In genomic region chr6:135128268-135128914, GRCh38 we compare ENCODE assay signal across 7 cellular contexts. TPM values are rescaled to one million over a fixed set of nuclear protein-coding genes. Genes with fewer than 3 reads are reported as not detected.
A peak's percentile ranks its signal among the peaks of the same experiment; 100 is the strongest.
DNase-seq lines count a peak whose midpoint lies in the region; ATAC-seq lines count a peak whose summit lies in the region.

No MANE protein-coding gene starts in this region.

- H3K4me1 ChIP-seq in right cardiac atrium (ENCODE audit: control insufficient read depth, insufficient read depth, low read length), result no peaks in the 10 kb centered on the region

- peak; percentile 98 for ATAC-seq in GM21447 (IDR thresholded peaks at IDR 0.05; ENCODE audit: unreplicated experiment)
- no peak for ATAC-seq in right cardiac atrium

- H3K27ac ChIP-seq in right cardiac atrium (ENCODE audit: low read length), result no peak overlapping the region

- no peaks in the 10 kb centered on the region for H3K27me3 ChIP-seq in right cardiac atrium (ENCODE audit: control insufficient read depth, insufficient read depth)

- H3K4me3 ChIP-seq in Jurkat, Clone E6-1 (ENCODE audit: low read length), result no peak overlapping the region; the same call in 1 of the 2 replicates
- no peak overlapping the region for H3K4me3 ChIP-seq in right cardiac atrium (ENCODE audit: low read length)

- peak; percentile 86 for DNase-seq in Jurkat, Clone E6-1 (ENCODE audit: low read depth, low spot score)
- peak; percentile 34 for DNase-seq in activated T-helper 9 cell treated with anti-CD3 and anti-CD28 coated beads, Interleukin-2, amount 50 U/mL, for 16 hours (ENCODE audit: low read depth)
- DNase-seq in stimulated activated CD8-positive, alpha-beta memory T cell treated with anti-CD3 and anti-CD28 coated beads, Interleukin-2, amount 100 ng/mL, for 1 hour (ENCODE audit: low read depth in 2 of 2), result peak; percentile 18 to 30
- DNase-seq in DMS114 treated with DMSO at 0.1 percent for 48 hours (lab: John Stamatoyannopoulos, UW; ENCODE audit: unreplicated experiment) (no peak), NCI-H1694 treated with DMSO at 0.1 percent for 48 hours (lab: John Stamatoyannopoulos, UW) (no peak), right cardiac atrium (no peak)

- H3K9me3 ChIP-seq in right cardiac atrium (ENCODE audit: control insufficient read depth, low read length), result no peaks in the 10 kb centered on the region

- WGBS in right cardiac atrium, result 73% methylated on average over 4 of the region's 4 CpGs

- intact Hi-C loops in right cardiac atrium (cut with DNase I), result no loop called here

RNA-seq across cellular contexts. Expression of gene MYB, which starts 52.7 kb away (rescaled TPM):
- polyA plus RNA-seq in Jurkat, Clone E6-1 (2012; ENCODE audit: insufficient read depth, insufficient read length), result 161 TPM
- total RNA-seq in right cardiac atrium, result under 1 TPM in 2 of 4 donors, not detected in 2; 0.12 to 0.14 TPM
- not detected for polyA plus RNA-seq in right cardiac atrium

Comparison
In these comparisons a context has a peak if more than half of its experiments do, and no peak if none do; other contexts are left out.
1. DNase-seq: peak in Jurkat, Clone E6-1 (single experiment), activated T-helper 9 cell treated with anti-CD3 and anti-CD28 coated beads, Interleukin-2, amount 50 U/mL, for 16 hours (single experiment) and stimulated activated CD8-positive, alpha-beta memory T cell treated with anti-CD3 and anti-CD28 coated beads, Interleukin-2, amount 100 ng/mL, for 1 hour (2 of 2); none in DMS114 treated with DMSO at 0.1 percent for 48 hours (single experiment), NCI-H1694 treated with DMSO at 0.1 percent for 48 hours (single experiment) and right cardiac atrium (0 of 3).